Comparison of ENCODE assay signal across 8 cellular contexts in genomic region chr5:62222305-62222704, GRCh38.
DNase-seq lines count a peak whose midpoint lies in the region; FAIRE-seq and TF ChIP-seq lines count a peak whose summit lies in the region.
"Not testable (repeated sequence)": the region's sequence is repeated elsewhere in the genome, so short reads cannot be mapped to it uniquely, and the experiment has no call there.

No MANE protein-coding gene starts in this region.

- H4K20me1 ChIP-seq in fibroblast of lung (ENCODE audit: control insufficient read depth, extremely low read depth, insufficient read depth, low read length) = not testable (repeated sequence)

- not testable (repeated sequence) for H3K27me3 ChIP-seq in ACC112 (ENCODE audit: insufficient read depth, low read length); bronchial epithelial cell (ENCODE audit: control insufficient read depth, insufficient read depth, low read length); fibroblast of lung (ENCODE audit: control insufficient read depth, insufficient read depth, low read length)

- H3K4me1 ChIP-seq in ACC112 (ENCODE audit: control insufficient read depth, insufficient read depth, low read length, unreplicated experiment); fibroblast of lung (ENCODE audit: control insufficient read depth, extremely low read depth, insufficient read depth, low read length): not testable (repeated sequence)

- H3K9me3 ChIP-seq in fibroblast of lung (ENCODE audit: control insufficient read depth, insufficient read depth, low read depth, low read length) = not testable (repeated sequence)

- FAIRE-seq in bronchial epithelial cell (lab: Jason Lieb, UNC) = not testable (repeated sequence)

- not testable (repeated sequence) for H3K9ac ChIP-seq in fibroblast of lung (ENCODE audit: insufficient read depth, low read length)

- H3K4me3 ChIP-seq in ACC112 (ENCODE audit: low read depth, low read length) = peak overlapping the region; percentile 49; the same call in 1 of the 2 replicates
- not testable (repeated sequence) for H3K4me3 ChIP-seq in astrocyte of the cerebellum (ENCODE audit: low read depth, low read length); bronchial epithelial cell (ENCODE audit: low read depth, low read length); fibroblast of lung (replicated peaks in 1 of 4; ENCODE audit: control extremely low read depth in 1 of 4, insufficient read depth in 1 of 4, low read depth in 3 of 4, low read length in 4 of 4); fibroblast of villous mesenchyme (ENCODE audit: low read depth, low read length)

- H2AFZ ChIP-seq in ACC112 (ENCODE audit: low read length, unreplicated experiment); fibroblast of lung (ENCODE audit: low read length): not testable (repeated sequence)

- TF ChIP-seq CTCF in astrocyte of the cerebellum (IDR thresholded peaks at IDR 0.05; ENCODE audit: low read depth, low read length, missing control alignments); bronchial epithelial cell (IDR thresholded peaks at IDR 0.05; ENCODE audit: insufficient read depth, low read length, severe bottlenecking); fibroblast of lung (conservative IDR thresholded peaks at IDR 0.05 in 1 of 2, IDR thresholded peaks at IDR 0.05 in 1 of 2; ENCODE audit: low read depth in 1 of 2, low read length in 2 of 2); fibroblast of villous mesenchyme (IDR thresholded peaks at IDR 0.05; ENCODE audit: insufficient read depth, low read depth, low read length): not testable (repeated sequence)

- H3K36me3 ChIP-seq in ACC112 (ENCODE audit: insufficient read depth, low read length); bronchial epithelial cell (ENCODE audit: control insufficient read depth, insufficient read depth, low read length); fibroblast of lung (ENCODE audit: control insufficient read depth, insufficient read depth, low read length): not testable (repeated sequence)

- not testable (repeated sequence) for H3K27ac ChIP-seq in ACC112 (ENCODE audit: low read depth, low read length); fibroblast of lung (ENCODE audit: insufficient read depth, low read length)

- H3K4me2 ChIP-seq in fibroblast of lung (ENCODE audit: extremely low read depth, insufficient read depth, low read length) = not testable (repeated sequence)

- DNase-seq in ELR (ENCODE audit: low read depth) = peak; percentile 38
- DNase-seq in NCI-H226 = peak; percentile 12
- peak; percentile 43 for DNase-seq in astrocyte of the cerebellum (ENCODE audit: low read depth)
- DNase-seq in bronchial epithelial cell (ENCODE audit: low read depth) = peak; percentile 62
- peak; percentile 38 to 57 for DNase-seq in fibroblast of lung (ENCODE audit: low read depth in 2 of 2)
- DNase-seq in fibroblast of villous mesenchyme (ENCODE audit: low read depth) = peak; percentile 15
- DNase-seq in non-pigmented ciliary epithelial cell (ENCODE audit: low read depth) = peak; percentile 45

- in situ Hi-C loops in astrocyte of the cerebellum (cut with HindIII; ENCODE audit: low sequenced_read_pairs) = not testable (repeated sequence)

- H3K79me2 ChIP-seq in ACC112 (ENCODE audit: control insufficient read depth, insufficient read depth, low read length, unreplicated experiment); fibroblast of lung (ENCODE audit: control insufficient read depth, insufficient read depth, low read length): not testable (repeated sequence)

Comparison
In these comparisons a context has a peak if more than half of its experiments do, and no peak if none do; other contexts are left out.
1. DNase-seq: peak in every context shown above with its lines; median percentile 62 in bronchial epithelial cell; 48 in fibroblast of lung; 45 in non-pigmented ciliary epithelial cell; 43 in astrocyte of the cerebellum; 38 in ELR; 15 in fibroblast of villous mesenchyme; 12 in NCI-H226.